ENCODE assay signal across 8 cellular contexts in genomic region chr1:207868252-207868768, GRCh38. TPM values are rescaled to one million over a fixed set of nuclear protein-coding genes. Genes with fewer than 3 reads are reported as not detected.
DNase-seq lines count a peak whose midpoint lies in the region; ATAC-seq and TF ChIP-seq lines count a peak whose summit lies in the region.

No MANE protein-coding gene starts in this region.

- peak overlapping the region; percentile 77 for H4K8ac ChIP-seq in trophoblast cell (ENCODE audit: low read depth, low read length)

- no peaks in the 10 kb centered on the region for H3K79me2 ChIP-seq in trophoblast cell (ENCODE audit: control insufficient read depth, insufficient read depth, low read length, poor library complexity)

- no peaks in the 10 kb centered on the region for H3K36me3 ChIP-seq in cardiac muscle cell
- H3K36me3 ChIP-seq in trophoblast cell (ENCODE audit: control insufficient read depth in 1 of 2, insufficient read depth in 2 of 2, low read length in 2 of 2), result no peaks in the 10 kb centered on the region

- POLR2A ChIA-PET in activated CD4-positive, alpha-beta T cell treated with anti-CD3 and anti-CD28 coated beads for 36 hours (lab: Charles Lee), result interaction anchor here (0.5 to 2.6 kb wide), 6 partner anchors 12 to 71 kb away, joined by 3 to 19 read pairs (median 6); no protein-coding TSS in a partner anchor

- intact Hi-C loops in activated CD4-positive, alpha-beta T cell treated with anti-CD3 and anti-CD28 coated beads for 36 hours (cut with DNase I, micrococcal nuclease), result loop anchor here in 1 of 2 experiments (2.0 to 10.0 kb wide), 4 partner anchors 20 to 1886 kb away; partner anchors contain the start of genes CD46, PFKFB2, TRAF3IP3 and YOD1

- H3K4ac ChIP-seq in trophoblast cell (ENCODE audit: low read depth, low read length), result no peak overlapping the region

- no peak overlapping the region for H3K14ac ChIP-seq in trophoblast cell (ENCODE audit: low read length)

- CTCF ChIA-PET in activated CD4-positive, alpha-beta T cell treated with anti-CD3 and anti-CD28 coated beads for 36 hours (lab: Charles Lee), result interaction anchor here (0.7 to 17.2 kb wide), 16 partner anchors 9 to 184 kb away, joined by 3 to 297 read pairs (median 5); partner anchors contain the start of gene CD34

- H3K36me3 Mint-ChIP-seq in activated CD4-positive, alpha-beta T cell treated with anti-CD3 and anti-CD28 coated beads for 36 hours (ENCODE audit: low read depth), result peaks cover 33% of the 10 kb centered on the region
- no peaks in the 10 kb centered on the region for H3K36me3 Mint-ChIP-seq in IgD-negative memory B cell

- ATAC-seq in activated CD4-positive, alpha-beta T cell treated with anti-CD3 and anti-CD28 coated beads for 36 hours, result peak; percentile 18
- ATAC-seq in HG02870 (IDR thresholded peaks at IDR 0.05; ENCODE audit: unreplicated experiment) (no peak), GM18519 (IDR thresholded peaks at IDR 0.05; ENCODE audit: low FRiP score, unreplicated experiment) (no peak)

- no peak for TF ChIP-seq CTCF in cardiac muscle cell (IDR thresholded peaks at IDR 0.05; ENCODE audit: low read depth, low read length)

- no peak overlapping the region for H2AK5ac ChIP-seq in trophoblast cell (ENCODE audit: low read length)

- no peak overlapping the region for H3K23ac ChIP-seq in trophoblast cell (ENCODE audit: low read length)

- no peak overlapping the region for H2BK12ac ChIP-seq in trophoblast cell (ENCODE audit: low read length)

- no CpG with 5 or more reads among the region's 24 CpGs for WGBS in trophoblast cell (ENCODE audit: extremely low coverage, insufficient coverage, insufficient read length)

- no peak overlapping the region for H2BK5ac ChIP-seq in trophoblast cell (ENCODE audit: low read depth, low read length, poor library complexity)

- H3K4me2 ChIP-seq in trophoblast cell (ENCODE audit: low read length), result peak overlapping the region; percentile 92

- no peak overlapping the region for H2AFZ ChIP-seq in trophoblast cell (ENCODE audit: insufficient read depth, low read length, poor library complexity)

- peak overlapping the region; percentile 11 for H3K18ac ChIP-seq in trophoblast cell (ENCODE audit: low read length)

- H3K9me3 ChIP-seq in cardiac muscle cell (ENCODE audit: low read depth) (no peaks in the 10 kb centered on the region), trophoblast cell (ENCODE audit: insufficient read depth, low read depth, low read length) (no peaks in the 10 kb centered on the region)

- peak overlapping the region; percentile 90 for H3K4me3 Mint-ChIP-seq in activated CD4-positive, alpha-beta T cell treated with anti-CD3 and anti-CD28 coated beads for 36 hours
- peak overlapping the region; percentile 88 to 98 (median 92) for H3K4me3 Mint-ChIP-seq in IgD-negative memory B cell

- H3K4me1 Mint-ChIP-seq in activated CD4-positive, alpha-beta T cell treated with anti-CD3 and anti-CD28 coated beads for 36 hours, result peaks cover 82% of the 10 kb centered on the region
- H3K4me1 Mint-ChIP-seq in IgD-negative memory B cell, result peaks cover 49 to 75% (median 51%) of the 10 kb centered on the region in 3 donors

- no peak overlapping the region for H3K9ac ChIP-seq in trophoblast cell (ENCODE audit: low read length)

- no peaks in the 10 kb centered on the region for H3K27me3 Mint-ChIP-seq in activated CD4-positive, alpha-beta T cell treated with anti-CD3 and anti-CD28 coated beads for 36 hours
- H3K27me3 Mint-ChIP-seq in IgD-negative memory B cell, result no peaks in the 10 kb centered on the region

- peak overlapping the region; percentile 7 for H4K91ac ChIP-seq in trophoblast cell (ENCODE audit: low read depth, low read length)

- no peak overlapping the region for H3K27ac ChIP-seq in cardiac muscle cell
- no peak overlapping the region for H3K27ac ChIP-seq in trophoblast cell (ENCODE audit: low read depth, low read length)

- no peaks in the 10 kb centered on the region for H3K9me3 Mint-ChIP-seq in activated CD4-positive, alpha-beta T cell treated with anti-CD3 and anti-CD28 coated beads for 36 hours (ENCODE audit: low read depth)
- H3K9me3 Mint-ChIP-seq in IgD-negative memory B cell, result no peaks in the 10 kb centered on the region

- H2BK120ac ChIP-seq in trophoblast cell (ENCODE audit: insufficient read depth, low read length, poor library complexity), result no peak overlapping the region

- H3K27ac Mint-ChIP-seq in activated CD4-positive, alpha-beta T cell treated with anti-CD3 and anti-CD28 coated beads for 36 hours, result peak overlapping the region; percentile 89
- H3K27ac Mint-ChIP-seq in IgD-negative memory B cell, result peak overlapping the region; percentile 59 to 76 (median 74)

- no peaks in the 10 kb centered on the region for H3K79me1 ChIP-seq in trophoblast cell (ENCODE audit: low read length)

- H3K4me3 ChIP-seq in cardiac muscle cell (peak overlapping the region; percentile 76), trophoblast cell (ENCODE audit: low read depth, low read length) (peak overlapping the region; percentile 73)

- H3K27me3 ChIP-seq in cardiac muscle cell (peaks cover 16% of the 10 kb centered on the region), trophoblast cell (ENCODE audit: insufficient read depth, low read length) (no peaks in the 10 kb centered on the region)

- H3K4me1 ChIP-seq in cardiac muscle cell (ENCODE audit: low read depth) (peaks cover 5% of the 10 kb centered on the region), trophoblast cell (ENCODE audit: control insufficient read depth in 1 of 2, insufficient read depth in 2 of 2, low read length in 2 of 2) (peaks cover 8 to 12% of the 10 kb centered on the region in 2 experiments)

- DNase-seq in activated CD4-positive, alpha-beta T cell treated with anti-CD3 and anti-CD28 coated beads for 36 hours, result peak; percentile 66
- DNase-seq in activated CD4-positive, alpha-beta T cell treated with anti-CD3 and anti-CD28 coated beads for 1 hour, result no peak
- DNase-seq in activated naive CD4-positive, alpha-beta T cell treated with anti-CD3 and anti-CD28 coated beads, Interleukin-2, amount 50 U/mL, for 16 hours, result peak; percentile 29
- DNase-seq in cardiac muscle cell (ENCODE audit: low read depth in 1 of 2, low spot score in 1 of 2) (peak in 1 of 2 donors; percentile 44), trophoblast cell (no peak)

- H4K12ac ChIP-seq in trophoblast cell (ENCODE audit: low read depth, low read length), result peak overlapping the region; percentile 69

RNA-seq across cellular contexts. Expression of gene CD34, which starts 42.6 kb away (rescaled TPM):
- total RNA-seq in activated CD4-positive, alpha-beta T cell treated with anti-CD3 and anti-CD28 coated beads for 36 hours, result under 1 TPM; 0.02 to 0.04 TPM
- polyA plus RNA-seq in IgD-negative memory B cell (not detected), cardiac muscle cell (0.29 and 0.94 TPM in 2 replicates)
- 0.04 and 0.27 TPM in 2 replicates for total RNA-seq in cardiac muscle cell
- polyA plus RNA-seq in trophoblast cell (2013), result 0.03 TPM in 2 replicates

Comparison
In these comparisons a context has a peak if more than half of its experiments do, and no peak if none do; other contexts are left out.
1. DNase-seq: peak in activated CD4-positive, alpha-beta T cell treated with anti-CD3 and anti-CD28 coated beads for 36 hours (single experiment) and activated naive CD4-positive, alpha-beta T cell treated with anti-CD3 and anti-CD28 coated beads, Interleukin-2, amount 50 U/mL, for 16 hours (single experiment); none in activated CD4-positive, alpha-beta T cell treated with anti-CD3 and anti-CD28 coated beads for 1 hour (single experiment) and trophoblast cell (0 of 2).